ENCODE assay signal across 12 cellular contexts in the genomic region with DNA sequence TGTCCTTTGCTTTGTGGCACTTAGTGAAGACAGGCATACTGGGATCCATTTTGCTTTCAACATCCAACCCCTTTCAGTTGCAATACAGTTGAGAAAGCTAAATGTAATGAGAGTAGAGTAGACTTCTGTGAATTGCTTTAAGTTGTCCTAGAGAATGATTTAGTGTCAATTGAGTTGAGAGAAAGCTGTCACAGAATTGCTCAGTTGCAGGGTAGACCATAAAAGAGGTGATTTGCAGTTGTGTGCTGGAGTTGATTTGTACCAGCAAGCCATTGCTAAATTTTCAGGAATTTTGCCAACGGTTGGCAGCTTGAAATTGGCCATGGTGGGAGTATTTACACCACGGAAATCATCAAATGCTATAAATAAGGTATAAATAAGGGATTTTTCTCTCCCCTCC. TPM values are rescaled to one million over a fixed set of nuclear protein-coding genes. Genes with fewer than 3 reads are reported as not detected.
A peak's percentile ranks its signal among the peaks of the same experiment; 100 is the strongest.
DNase-seq lines count a peak whose midpoint lies in the region; ATAC-seq and TF ChIP-seq lines count a peak whose summit lies in the region.
"Had no signal": no experiment of that assay in that cellular context is flagged by ENCODE, and none has a peak within 500 bp of the region (broad histone marks: within the 10 kb centered on the region; RNA-seq: fewer than 3 reads in every experiment).

No MANE protein-coding gene starts in this region.

- no peak for DNase-seq in HEK293T (ENCODE audit: extremely low spot score)
- no peak for DNase-seq in breast epithelium (ENCODE audit: low spot score in 2 of 2)
- no peak for DNase-seq in 8988T
- no peak for DNase-seq in cortex of kidney (lab: John Stamatoyannopoulos, UW)
- DNase-seq in NOMO-1 (lab: John Stamatoyannopoulos, UW; ENCODE audit: unreplicated experiment in 2 of 2): no peak
- DNase-seq: activated CD4-positive, alpha-beta T cell treated with anti-CD3 and anti-CD28 coated beads for 48 hours; CD4-positive, alpha-beta memory T cell; stimulated activated naive CD8-positive, alpha-beta T cell treated with anti-CD3 and anti-CD28 coated beads, Interleukin-15, amount 100 ng/mL, for 72 hours; T-cell had no signal

- peaks cover 16% of the 10 kb centered on the region for H3K4me1 ChIP-seq in BLaER1
- H3K4me1 ChIP-seq in breast epithelium: peaks cover 0 to 7% of the 10 kb centered on the region in 2 donors

- no peaks in the 10 kb centered on the region for H3F3A ChIP-seq in neural cell (ENCODE audit: insufficient read depth, low read length, poor library complexity, severe bottlenecking)

- CTCF ChIA-PET in HEK293T (lab: Yijun Ruan, JAX): interaction anchor here (0.6 kb wide), 1 partner anchor 32 kb away, joined by 3 read pairs; no protein-coding TSS in a partner anchor

- no peak overlapping the region for H2AFZ ChIP-seq in neural cell (ENCODE audit: low read depth, low read length)

- H3K4me2 ChIP-seq in BLaER1 (peak overlapping the region; percentile 91; the same call in 1 of the 2 replicates), neural cell (ENCODE audit: low read length) (peak overlapping the region; percentile 40)

- no peak for TF ChIP-seq CTCF in breast epithelium (IDR thresholded peaks at IDR 0.05)
- TF ChIP-seq CTCF in neural cell (IDR thresholded peaks at IDR 0.05; ENCODE audit: poor library complexity, severe bottlenecking): no peak

- no peaks in the 10 kb centered on the region for H3K27me3 ChIP-seq in BLaER1
- H3K27me3 ChIP-seq in breast epithelium: no peaks in the 10 kb centered on the region
- no peaks in the 10 kb centered on the region for H3K27me3 ChIP-seq in neural cell (ENCODE audit: insufficient read depth, low read depth, low read length)

- TF ChIP-seq EP300 in neural cell (conservative IDR thresholded peaks at IDR 0.05; ENCODE audit: poor library complexity, severe bottlenecking): peak; percentile 14

- TF ChIP-seq POLR2A in breast epithelium (IDR thresholded peaks at IDR 0.05): no peak

- intact Hi-C loops in breast epithelium (cut with DNase I; ENCODE audit: low total_unique reads): no loop called here

- no peaks in the 10 kb centered on the region for H4K20me1 ChIP-seq in BLaER1
- no peaks in the 10 kb centered on the region for H4K20me1 ChIP-seq in neural cell (ENCODE audit: insufficient read depth)

- no peaks in the 10 kb centered on the region for H3K9me3 ChIP-seq in BLaER1
- H3K9me3 ChIP-seq in breast epithelium: no peaks in the 10 kb centered on the region
- H3K9me3 ChIP-seq in neural cell (ENCODE audit: low read length): no peaks in the 10 kb centered on the region

- ATAC-seq in GM18520 (IDR thresholded peaks at IDR 0.05; ENCODE audit: unreplicated experiment): no peak
- ATAC-seq: stimulated activated naive CD8-positive, alpha-beta T cell treated with anti-CD3 and anti-CD28 coated beads, Interleukin-15, amount 100 ng/mL, for 72 hours; T-cell had no signal

- TF ChIP-seq RAD21 in neural cell (conservative IDR thresholded peaks at IDR 0.05): no peak

- H3K27ac ChIP-seq in BLaER1: no peak overlapping the region
- peak overlapping the region; percentile 45 to 95 for H3K27ac ChIP-seq in breast epithelium
- H3K27ac ChIP-seq in neural cell (ENCODE audit: low read length): no peak overlapping the region

- H3K4me3 ChIP-seq in BLaER1: no peak overlapping the region
- peak overlapping the region in 2 of 3 donors; percentile 81 to 95 for H3K4me3 ChIP-seq in breast epithelium
- peak overlapping the region; percentile 82 for H3K4me3 ChIP-seq in neural cell (ENCODE audit: low read length)

- no peaks in the 10 kb centered on the region for H3K9me2 ChIP-seq in neural cell (ENCODE audit: insufficient read depth, low read length)

- no peaks in the 10 kb centered on the region for H3K36me3 ChIP-seq in BLaER1
- no peaks in the 10 kb centered on the region for H3K36me3 ChIP-seq in breast epithelium
- H3K36me3 ChIP-seq in neural cell (ENCODE audit: insufficient read depth, low read length): no peaks in the 10 kb centered on the region

- no peak overlapping the region for H3K9ac ChIP-seq in BLaER1
- no peak overlapping the region for H3K9ac ChIP-seq in neural cell (ENCODE audit: low read length)

- peaks cover 20% of the 10 kb centered on the region for H3K79me2 ChIP-seq in neural cell (replicated peaks; ENCODE audit: insufficient read depth, low read length)

- POLR2A ChIA-PET in HEK293T (lab: Yijun Ruan, JAX): no interaction called here

TF ChIP-seq in HEK293T, 16 proteins besides CTCF, POLR2A, EP300 and RAD21:
- TF ChIP-seq PKNOX1 (IDR thresholded peaks at IDR 0.05) (peak; percentile 86), ELF4 (IDR thresholded peaks at IDR 0.05) (no peak), LEF1 (IDR thresholded peaks at IDR 0.05; ENCODE audit: borderline replicate concordance) (no peak), FOXK2 (IDR thresholded peaks at IDR 0.05) (no peak)

TF ChIP-seq in neural cell, 6 proteins besides CTCF, POLR2A, EP300 and RAD21:
- TF ChIP-seq SMC3 (conservative IDR thresholded peaks at IDR 0.05; ENCODE audit: poor library complexity) (no peak), POLR2AphosphoS5 (IDR thresholded peaks at IDR 0.05) (no peak), EZH2 (IDR thresholded peaks at IDR 0.05; ENCODE audit: borderline replicate concordance, insufficient read depth, low read length, poor library complexity, severe bottlenecking) (no peak), TAF1 (IDR thresholded peaks at IDR 0.05; ENCODE audit: low read depth) (no peak), MXI1 (conservative IDR thresholded peaks at IDR 0.05; ENCODE audit: poor library complexity, severe bottlenecking) (no peak)
- TF ChIP-seq, protein P1, sequence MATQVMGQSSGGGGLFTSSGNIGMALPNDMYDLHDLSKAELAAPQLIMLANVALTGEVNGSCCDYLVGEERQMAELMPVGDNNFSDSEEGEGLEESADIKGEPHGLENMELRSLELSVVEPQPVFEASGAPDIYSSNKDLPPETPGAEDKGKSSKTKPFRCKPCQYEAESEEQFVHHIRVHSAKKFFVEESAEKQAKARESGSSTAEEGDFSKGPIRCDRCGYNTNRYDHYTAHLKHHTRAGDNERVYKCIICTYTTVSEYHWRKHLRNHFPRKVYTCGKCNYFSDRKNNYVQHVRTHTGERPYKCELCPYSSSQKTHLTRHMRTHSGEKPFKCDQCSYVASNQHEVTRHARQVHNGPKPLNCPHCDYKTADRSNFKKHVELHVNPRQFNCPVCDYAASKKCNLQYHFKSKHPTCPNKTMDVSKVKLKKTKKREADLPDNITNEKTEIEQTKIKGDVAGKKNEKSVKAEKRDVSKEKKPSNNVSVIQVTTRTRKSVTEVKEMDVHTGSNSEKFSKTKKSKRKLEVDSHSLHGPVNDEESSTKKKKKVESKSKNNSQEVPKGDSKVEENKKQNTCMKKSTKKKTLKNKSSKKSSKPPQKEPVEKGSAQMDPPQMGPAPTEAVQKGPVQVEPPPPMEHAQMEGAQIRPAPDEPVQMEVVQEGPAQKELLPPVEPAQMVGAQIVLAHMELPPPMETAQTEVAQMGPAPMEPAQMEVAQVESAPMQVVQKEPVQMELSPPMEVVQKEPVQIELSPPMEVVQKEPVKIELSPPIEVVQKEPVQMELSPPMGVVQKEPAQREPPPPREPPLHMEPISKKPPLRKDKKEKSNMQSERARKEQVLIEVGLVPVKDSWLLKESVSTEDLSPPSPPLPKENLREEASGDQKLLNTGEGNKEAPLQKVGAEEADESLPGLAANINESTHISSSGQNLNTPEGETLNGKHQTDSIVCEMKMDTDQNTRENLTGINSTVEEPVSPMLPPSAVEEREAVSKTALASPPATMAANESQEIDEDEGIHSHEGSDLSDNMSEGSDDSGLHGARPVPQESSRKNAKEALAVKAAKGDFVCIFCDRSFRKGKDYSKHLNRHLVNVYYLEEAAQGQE (IDR thresholded peaks at IDR 0.05; ENCODE audit: borderline replicate concordance): no peak

RNA-seq across cellular contexts. Expression of gene ABHD5, which starts 2.2 kb away (rescaled TPM):
- total RNA-seq in breast epithelium: 10 to 100 TPM; 40.0 to 99.9 (median 47.9) TPM
- 26.6 and 31.6 TPM in 2 replicates for polyA plus RNA-seq in neural cell
- 49.2 and 52.8 TPM in 2 replicates for polyA minus RNA-seq in neural cell

Comparison
In these comparisons a context has a peak if more than half of its experiments do, and no peak if none do; other contexts are left out.
1. H3K27ac ChIP-seq: peak in breast epithelium (2 of 2); none in BLaER1 (single experiment) and neural cell (single experiment).